Comparison of ENCODE assay signal across 18 cellular contexts in genomic region chr10:80870282-80870681, GRCh38.
DNase-seq lines count a peak whose midpoint lies in the region; ATAC-seq lines count a peak whose summit lies in the region.
"Had no signal": no experiment of that assay in that cellular context is flagged by ENCODE, and none has a peak within 500 bp of the region (broad histone marks: within the 10 kb centered on the region; RNA-seq: fewer than 3 reads in every experiment).

No MANE protein-coding gene starts in this region.

- no peaks in the 10 kb centered on the region for H3K36me3 Mint-ChIP-seq in CD4-positive, alpha-beta memory T cell
- H3K36me3 Mint-ChIP-seq in activated CD4-positive, alpha-beta memory T cell treated with anti-CD3 and anti-CD28 coated beads for 36 hours, result no peaks in the 10 kb centered on the region

- CTCF ChIA-PET in CD4-positive, alpha-beta memory T cell (lab: Charles Lee; ENCODE audit: partially characterized antibody), result no interaction called here
- CTCF ChIA-PET in activated CD4-positive, alpha-beta memory T cell treated with anti-CD3 and anti-CD28 coated beads for 36 hours (lab: Charles Lee), result no interaction called here

- H3K36me3 ChIP-seq in CD4-positive, alpha-beta memory T cell (ENCODE audit: insufficient read depth, low read length), result no peaks in the 10 kb centered on the region
- H3K36me3 ChIP-seq: lower lobe of right lung had no signal

- H3K4me1 Mint-ChIP-seq in CD4-positive, alpha-beta memory T cell, result no peaks in the 10 kb centered on the region
- H3K4me1 Mint-ChIP-seq in activated CD4-positive, alpha-beta memory T cell treated with anti-CD3 and anti-CD28 coated beads for 36 hours (ENCODE audit: low read depth), result no peaks in the 10 kb centered on the region
- H3K4me1 Mint-ChIP-seq: neural crest cell had no signal

- DNase-seq in DMS 273 (lab: John Stamatoyannopoulos, UW; ENCODE audit: unreplicated experiment), result no peak
- no peak for DNase-seq in CD4-positive, alpha-beta memory T cell
- no peak for DNase-seq in NCI-H2029 (lab: John Stamatoyannopoulos, UW)
- no peak for DNase-seq in activated CD4-positive, alpha-beta memory T cell treated with anti-CD3 and anti-CD28 coated beads for 36 hours
- DNase-seq: activated T-cell treated with anti-CD3 and anti-CD28 coated beads, Interleukin-2, amount 50 U/mL, for 48 hours; amygdala; IMR-90; lower lobe of right lung; NCI-H146; SK-N-SH; substantia nigra had no signal

- no peak overlapping the region for H3K4me3 ChIP-seq in CD4-positive, alpha-beta memory T cell (ENCODE audit: low read length in 2 of 2)
- H3K4me3 ChIP-seq: lower lobe of right lung had no signal

- H3K27ac ChIP-seq in CD4-positive, alpha-beta memory T cell (ENCODE audit: low read depth, low read length), result no peak overlapping the region
- H3K27ac ChIP-seq: C4-2B, lower lobe of right lung had no signal

- POLR2A ChIA-PET in CD4-positive, alpha-beta memory T cell (lab: Charles Lee; ENCODE audit: partially characterized antibody), result no interaction called here
- POLR2A ChIA-PET in activated CD4-positive, alpha-beta memory T cell treated with anti-CD3 and anti-CD28 coated beads for 36 hours (lab: Charles Lee), result no interaction called here

- peaks cover 3% of the 10 kb centered on the region in 2 donors for H3K27me3 Mint-ChIP-seq in CD4-positive, alpha-beta memory T cell
- peaks cover 4% of the 10 kb centered on the region for H3K27me3 Mint-ChIP-seq in activated CD4-positive, alpha-beta memory T cell treated with anti-CD3 and anti-CD28 coated beads for 36 hours
- H3K27me3 Mint-ChIP-seq: dendritic cell treated with granulocyte-macrophage colony-stimulating factor and Interleukin-4, amounts not matched to agents 40 ng/mL and 50 ng/mL, for 4 days had no signal

- intact Hi-C loops in CD4-positive, alpha-beta memory T cell (cut with micrococcal nuclease), result no loop called here
- intact Hi-C loops in activated CD4-positive, alpha-beta memory T cell treated with anti-CD3 and anti-CD28 coated beads for 36 hours (cut with micrococcal nuclease), result no loop called here

- no peak overlapping the region for H3K27ac Mint-ChIP-seq in CD4-positive, alpha-beta memory T cell
- no peak overlapping the region for H3K27ac Mint-ChIP-seq in activated CD4-positive, alpha-beta memory T cell treated with anti-CD3 and anti-CD28 coated beads for 36 hours
- H3K27ac Mint-ChIP-seq: dendritic cell treated with granulocyte-macrophage colony-stimulating factor and Interleukin-4, amounts not matched to agents 40 ng/mL and 50 ng/mL, for 4 days had no signal

- H3K4me3 Mint-ChIP-seq in CD4-positive, alpha-beta memory T cell, result no peak overlapping the region
- H3K4me3 Mint-ChIP-seq in activated CD4-positive, alpha-beta memory T cell treated with anti-CD3 and anti-CD28 coated beads for 36 hours, result no peak overlapping the region
- H3K4me3 Mint-ChIP-seq: dendritic cell treated with granulocyte-macrophage colony-stimulating factor and Interleukin-4, amounts not matched to agents 40 ng/mL and 50 ng/mL, for 4 days; neural crest cell had no signal

- no peaks in the 10 kb centered on the region for H3K4me1 ChIP-seq in CD4-positive, alpha-beta memory T cell (ENCODE audit: insufficient read depth, low read length)
- H3K4me1 ChIP-seq: lower lobe of right lung had no signal

- ATAC-seq in GM18907 (IDR thresholded peaks at IDR 0.05; ENCODE audit: unreplicated experiment), result peak; percentile 85
- ATAC-seq in GM21576 (IDR thresholded peaks at IDR 0.05; ENCODE audit: unreplicated experiment), result peak; percentile 96
- peak; percentile 97 for ATAC-seq in HG03039 (IDR thresholded peaks at IDR 0.05; ENCODE audit: unreplicated experiment)
- ATAC-seq in HG03571 (IDR thresholded peaks at IDR 0.05; ENCODE audit: unreplicated experiment), result peak; percentile 58
- ATAC-seq: lower lobe of right lung had no signal

- H3K9me3 Mint-ChIP-seq in CD4-positive, alpha-beta memory T cell, result peaks cover 0 to 16% (median 4%) of the 10 kb centered on the region in 8 donors
- H3K9me3 Mint-ChIP-seq in activated CD4-positive, alpha-beta memory T cell treated with anti-CD3 and anti-CD28 coated beads for 36 hours, result peaks cover 14% of the 10 kb centered on the region
- H3K9me3 Mint-ChIP-seq: dendritic cell treated with granulocyte-macrophage colony-stimulating factor and Interleukin-4, amounts not matched to agents 40 ng/mL and 50 ng/mL, for 4 days had no signal

- no peaks in the 10 kb centered on the region for H3K9me3 ChIP-seq in CD4-positive, alpha-beta memory T cell (ENCODE audit: control insufficient read depth in 1 of 2, low read length in 2 of 2)

- H3K27me3 ChIP-seq in CD4-positive, alpha-beta memory T cell (ENCODE audit: insufficient read depth, low read length), result no peaks in the 10 kb centered on the region
